In the genomic region with DNA sequence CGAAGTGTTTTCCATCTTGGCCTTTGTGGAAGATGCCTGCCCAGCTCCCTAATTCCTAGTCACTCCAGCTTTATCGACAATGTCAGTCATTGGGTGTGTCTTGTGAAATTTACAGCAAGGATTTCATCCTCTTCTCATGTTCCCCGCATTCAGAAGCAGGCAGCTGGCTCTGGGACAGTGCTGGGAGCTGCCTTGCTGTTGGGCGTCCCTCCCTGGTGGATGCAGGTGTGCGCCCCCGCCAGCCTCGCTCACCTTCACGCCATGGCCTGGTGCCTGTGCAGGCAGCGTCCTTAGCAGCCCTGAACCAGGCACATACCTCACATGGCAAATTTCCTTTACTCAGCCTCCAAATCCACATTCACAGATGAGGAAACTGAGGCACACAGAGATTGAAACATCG, we compare ENCODE assay signal across 1 cellular context.
TF ChIP-seq lines count a peak whose summit lies in the region.

No MANE protein-coding gene starts in this region.

TF ChIP-seq in HepG2, 621 proteins besides CTCF, POLR2A, EP300 and RAD21:
- TF ChIP-seq, protein P1, sequence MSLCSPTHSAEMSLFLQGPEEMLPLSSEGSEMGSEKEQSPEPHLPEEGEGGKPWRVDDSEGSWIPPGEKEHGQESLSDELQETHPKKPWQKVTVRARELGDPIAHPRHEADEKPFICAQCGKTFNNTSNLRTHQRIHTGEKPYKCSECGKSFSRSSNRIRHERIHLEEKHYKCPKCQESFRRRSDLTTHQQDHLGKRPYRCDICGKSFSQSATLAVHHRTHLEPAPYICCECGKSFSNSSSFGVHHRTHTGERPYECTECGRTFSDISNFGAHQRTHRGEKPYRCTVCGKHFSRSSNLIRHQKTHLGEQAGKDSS (CRISPR knock-in tag; IDR thresholded peaks at IDR 0.05; ENCODE audit: borderline replicate concordance, low read depth): 0 out of 2 replicates have a peak, but pooled peaks have one; percentile 2
- TF ChIP-seq, protein P2, sequence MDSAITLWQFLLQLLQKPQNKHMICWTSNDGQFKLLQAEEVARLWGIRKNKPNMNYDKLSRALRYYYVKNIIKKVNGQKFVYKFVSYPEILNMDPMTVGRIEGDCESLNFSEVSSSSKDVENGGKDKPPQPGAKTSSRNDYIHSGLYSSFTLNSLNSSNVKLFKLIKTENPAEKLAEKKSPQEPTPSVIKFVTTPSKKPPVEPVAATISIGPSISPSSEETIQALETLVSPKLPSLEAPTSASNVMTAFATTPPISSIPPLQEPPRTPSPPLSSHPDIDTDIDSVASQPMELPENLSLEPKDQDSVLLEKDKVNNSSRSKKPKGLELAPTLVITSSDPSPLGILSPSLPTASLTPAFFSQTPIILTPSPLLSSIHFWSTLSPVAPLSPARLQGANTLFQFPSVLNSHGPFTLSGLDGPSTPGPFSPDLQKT (CRISPR knock-in tag; IDR thresholded peaks at IDR 0.05; ENCODE audit: borderline replicate concordance): no peak
